In genomic region chr7:138431517-138431916, GRCh38 we compare ENCODE assay signal across 1 cellular context.
A peak's percentile ranks its signal among the peaks of the same experiment; 100 is the strongest.
TF ChIP-seq lines count a peak whose summit lies in the region.

No MANE protein-coding gene starts in this region.

TF ChIP-seq in K562, 482 proteins besides CTCF, POLR2A, EP300 and RAD21 (continued from another document and continues in another):
- TF ChIP-seq ZNF449 (CRISPR knock-in tag; IDR thresholded peaks at IDR 0.05) (no peak), TCFL5 (CRISPR knock-in tag; conservative IDR thresholded peaks at IDR 0.05) (no peak), ZNF785 (CRISPR knock-in tag; IDR thresholded peaks at IDR 0.05) (no peak), LEF1 (IDR thresholded peaks at IDR 0.05) (no peak), ZNF830 (CRISPR knock-in tag; IDR thresholded peaks at IDR 0.05) (no peak), CSDE1 (IDR thresholded peaks at IDR 0.05) (no peak), L3MBTL2 (IDR thresholded peaks at IDR 0.05) (no peak), PURB (CRISPR knock-in tag; IDR thresholded peaks at IDR 0.05; ENCODE audit: low read depth) (no peak), ESRRB (CRISPR knock-in tag; IDR thresholded peaks at IDR 0.05; ENCODE audit: borderline replicate concordance) (no peak), ZBED1 (IDR thresholded peaks at IDR 0.05) (no peak), NKRF (IDR thresholded peaks at IDR 0.05; ENCODE audit: borderline replicate concordance) (no peak), PHF21A (IDR thresholded peaks at IDR 0.05; ENCODE audit: borderline replicate concordance, low read depth) (no peak), CREB3L1 (IDR thresholded peaks at IDR 0.05; ENCODE audit: borderline replicate concordance, low read depth) (no peak), ZNF583 (CRISPR knock-in tag; IDR thresholded peaks at IDR 0.05) (peak; percentile 74; the same call in 1 of the 2 replicates), SAP30 (IDR thresholded peaks at IDR 0.05; ENCODE audit: borderline replicate concordance, insufficient read depth, low read depth, low read length, poor library complexity, severe bottlenecking) (no peak), ZNF77 (CRISPR knock-in tag; IDR thresholded peaks at IDR 0.05) (no peak), XRCC5 (IDR thresholded peaks at IDR 0.05; ENCODE audit: low read depth, low read length) (no peak), PBX2 (CRISPR knock-in tag; IDR thresholded peaks at IDR 0.05; ENCODE audit: low read depth) (no peak), PBX2 (tag; conservative IDR thresholded peaks at IDR 0.05; ENCODE audit: low read depth) (no peak), FOXK1 (CRISPR knock-in tag; IDR thresholded peaks at IDR 0.05; ENCODE audit: borderline replicate concordance) (0 out of 2 replicates have a peak, but pooled peaks have one; percentile 39), GMEB1 (CRISPR knock-in tag; IDR thresholded peaks at IDR 0.05) (no peak), PCBP2 (IDR thresholded peaks at IDR 0.05; ENCODE audit: low read depth, low read length, poor library complexity, severe bottlenecking) (no peak), ZBTB34 (CRISPR knock-in tag; IDR thresholded peaks at IDR 0.05) (no peak), FOXP4 (CRISPR knock-in tag; IDR thresholded peaks at IDR 0.05; ENCODE audit: borderline replicate concordance) (no peak), MCM3 (IDR thresholded peaks at IDR 0.05) (no peak), HMG20A (CRISPR knock-in tag; conservative IDR thresholded peaks at IDR 0.05) (no peak), HINFP (tag; conservative IDR thresholded peaks at IDR 0.05; ENCODE audit: low read depth) (peak; percentile 74), MLX (CRISPR knock-in tag; conservative IDR thresholded peaks at IDR 0.05) (no peak), ETV1 (tag; conservative IDR thresholded peaks at IDR 0.05; ENCODE audit: low read depth) (no peak), PATZ1 (CRISPR knock-in tag; IDR thresholded peaks at IDR 0.05; ENCODE audit: borderline replicate concordance) (no peak), CREM (IDR thresholded peaks at IDR 0.05; ENCODE audit: low read depth) (no peak), POLR2G (IDR thresholded peaks at IDR 0.05; ENCODE audit: low read depth, low read length) (no peak), BCLAF1 (IDR thresholded peaks at IDR 0.05; ENCODE audit: borderline replicate concordance in 1 of 2, control insufficient read depth in 1 of 2, low read depth in 2 of 2, low read length in 1 of 2) (no peak), YY1 (IDR thresholded peaks at IDR 0.05; ENCODE audit: borderline replicate concordance in 1 of 3, control insufficient read depth in 1 of 3, extremely low read depth in 1 of 3, insufficient read depth in 3 of 3, insufficient read length in 1 of 3, insufficient replicate concordance in 2 of 3, low read depth in 1 of 3, low read length in 2 of 3) (no peak), POLR2AphosphoS2 (IDR thresholded peaks at IDR 0.05; ENCODE audit: low read length) (no peak), NFATC3 (IDR thresholded peaks at IDR 0.05) (no peak), GATAD2A (IDR thresholded peaks at IDR 0.05) (no peak), GABPB2 (CRISPR knock-in tag; conservative IDR thresholded peaks at IDR 0.05) (no peak), DNMT1 (IDR thresholded peaks at IDR 0.05) (no peak), SIN3A (IDR thresholded peaks at IDR 0.05; ENCODE audit: borderline replicate concordance in 2 of 2, control insufficient read depth in 1 of 2, low read depth in 2 of 2, low read length in 2 of 2) (no peak)
